ENCODE assay signal across 23 cellular contexts in genomic region chr20:32697608-32698007, GRCh38. TPM values are rescaled to one million over a fixed set of nuclear protein-coding genes. Genes with fewer than 3 reads are reported as not detected.
DNase-seq lines count a peak whose midpoint lies in the region; ATAC-seq and TF ChIP-seq lines count a peak whose summit lies in the region.
"Had no signal": no experiment of that assay in that cellular context is flagged by ENCODE, and none has a peak within 500 bp of the region (broad histone marks: within the 10 kb centered on the region; RNA-seq: fewer than 3 reads in every experiment).

No MANE protein-coding gene starts in this region.

- no peaks in the 10 kb centered on the region for H3K9me3 Mint-ChIP-seq in activated T-cell treated with anti-CD3 and anti-CD28 coated beads, Interleukin-2, amount 50 U/mL, for 24 hours
- no peaks in the 10 kb centered on the region for H3K9me3 Mint-ChIP-seq in activated T-cell treated with anti-CD3 and anti-CD28 coated beads, Interleukin-2, amount 50 U/mL, for 4 hours
- H3K9me3 Mint-ChIP-seq in endodermal cell: no peaks in the 10 kb centered on the region
- H3K9me3 Mint-ChIP-seq in type B pancreatic cell: no peaks in the 10 kb centered on the region
- H3K9me3 Mint-ChIP-seq: CD4-positive, alpha-beta T cell had no signal

- no peaks in the 10 kb centered on the region for H3K79me2 ChIP-seq in Karpas-422 (ENCODE audit: low read length)

- H2AFZ ChIP-seq in Karpas-422 (ENCODE audit: low read length): no peak overlapping the region

- H3K4me3 Mint-ChIP-seq in activated T-cell treated with anti-CD3 and anti-CD28 coated beads, Interleukin-2, amount 50 U/mL, for 24 hours: no peak overlapping the region
- H3K4me3 Mint-ChIP-seq in activated T-cell treated with anti-CD3 and anti-CD28 coated beads, Interleukin-2, amount 50 U/mL, for 4 hours: no peak overlapping the region
- no peak overlapping the region for H3K4me3 Mint-ChIP-seq in endodermal cell
- no peak overlapping the region for H3K4me3 Mint-ChIP-seq in type B pancreatic cell
- H3K4me3 Mint-ChIP-seq: CD4-positive, alpha-beta T cell had no signal

- no peak overlapping the region for H3K9ac ChIP-seq in endodermal cell (ENCODE audit: extremely low read depth, low read length, poor library complexity, severe bottlenecking)
- H3K9ac ChIP-seq in Karpas-422 (ENCODE audit: low read length): no peak overlapping the region

- no peaks in the 10 kb centered on the region for H3K27me3 Mint-ChIP-seq in activated T-cell treated with anti-CD3 and anti-CD28 coated beads, Interleukin-2, amount 50 U/mL, for 24 hours
- no peaks in the 10 kb centered on the region for H3K27me3 Mint-ChIP-seq in activated T-cell treated with anti-CD3 and anti-CD28 coated beads, Interleukin-2, amount 50 U/mL, for 4 hours (ENCODE audit: low read depth)
- no peaks in the 10 kb centered on the region for H3K27me3 Mint-ChIP-seq in endodermal cell (ENCODE audit: insufficient read depth)
- no peaks in the 10 kb centered on the region for H3K27me3 Mint-ChIP-seq in type B pancreatic cell
- H3K27me3 Mint-ChIP-seq: CD4-positive, alpha-beta T cell had no signal

- H3K27me3 ChIP-seq in Panc1 (ENCODE audit: control insufficient read depth, insufficient read depth, low read length): no peaks in the 10 kb centered on the region
- no peaks in the 10 kb centered on the region for H3K27me3 ChIP-seq in endodermal cell (ENCODE audit: control insufficient read depth, insufficient read depth, low read length, poor library complexity, severe bottlenecking)
- H3K27me3 ChIP-seq in Karpas-422 (ENCODE audit: low read length): no peaks in the 10 kb centered on the region

- H3K9me2 ChIP-seq in Karpas-422 (replicated peaks; ENCODE audit: insufficient read depth, low read length): no peaks in the 10 kb centered on the region

- no peak for DNase-seq in activated T-cell treated with anti-CD3 and anti-CD28 coated beads, Interleukin-2, amount 50 U/mL, for 24 hours
- no peak for DNase-seq in activated T-cell treated with anti-CD3 and anti-CD28 coated beads, Interleukin-2, amount 50 U/mL, for 4 hours
- DNase-seq in Panc1 (ENCODE audit: low read depth, low spot score) (no peak), endodermal cell (no peak), type B pancreatic cell (ENCODE audit: extremely low spot score, unreplicated experiment) (no peak), omental fat pad (ENCODE audit: low spot score) (no peak), Karpas-422 (no peak)
- DNase-seq: 8988T; Calu3; CD4-positive, alpha-beta T cell; EL; KBM-7; MV-4-11; NCI-H187; NCI-H226; NCI-H524; NCI-H82; OCI-M1; SHP77 had no signal

- POLR2A ChIA-PET in Panc1 (lab: Charles Lee): interaction anchor here (0.6 kb wide), 1 partner anchor 35 kb away, joined by 4 read pairs; no protein-coding TSS in a partner anchor

- H3K36me3 Mint-ChIP-seq in activated T-cell treated with anti-CD3 and anti-CD28 coated beads, Interleukin-2, amount 50 U/mL, for 24 hours (ENCODE audit: low read depth): peaks cover 34% of the 10 kb centered on the region
- H3K36me3 Mint-ChIP-seq in activated T-cell treated with anti-CD3 and anti-CD28 coated beads, Interleukin-2, amount 50 U/mL, for 4 hours (ENCODE audit: insufficient read depth): peaks cover 10% of the 10 kb centered on the region
- H3K36me3 Mint-ChIP-seq in endodermal cell (ENCODE audit: low read depth): peaks cover 51% of the 10 kb centered on the region
- H3K36me3 Mint-ChIP-seq in type B pancreatic cell: peaks cover 21% of the 10 kb centered on the region

- no peak overlapping the region for H3K4me2 ChIP-seq in Karpas-422 (ENCODE audit: low read depth, low read length, poor library complexity, severe bottlenecking)

- H3K36me3 ChIP-seq in Panc1 (ENCODE audit: control insufficient read depth, insufficient read depth, low read length) (no peaks in the 10 kb centered on the region), endodermal cell (ENCODE audit: control insufficient read depth, insufficient read depth, low read length) (peaks cover 9% of the 10 kb centered on the region), Karpas-422 (ENCODE audit: insufficient read depth, low read length) (no peaks in the 10 kb centered on the region)
- H3K36me3 ChIP-seq: HAP-1 had no signal

- H4K20me1 ChIP-seq in Karpas-422 (ENCODE audit: insufficient read depth, low read depth, low read length): no peaks in the 10 kb centered on the region

- TF ChIP-seq CTCF in Panc1 (IDR thresholded peaks at IDR 0.05) (no peak), endodermal cell (conservative IDR thresholded peaks at IDR 0.05) (no peak), type B pancreatic cell (conservative IDR thresholded peaks at IDR 0.05) (no peak), omental fat pad (IDR thresholded peaks at IDR 0.05) (no peak)

- H3K4me1 ChIP-seq in Panc1 (ENCODE audit: control insufficient read depth, insufficient read depth, low read length): no peaks in the 10 kb centered on the region
- H3K4me1 ChIP-seq in endodermal cell (ENCODE audit: control insufficient read depth, insufficient read depth, low read length): no peaks in the 10 kb centered on the region
- no peaks in the 10 kb centered on the region for H3K4me1 ChIP-seq in Karpas-422 (ENCODE audit: low read length)
- H3K4me1 ChIP-seq: HAP-1 had no signal

- intact Hi-C loops in Panc1 (cut with micrococcal nuclease; ENCODE audit: unreplicated experiment): no loop called here

- H3K27ac ChIP-seq in Panc1 (ENCODE audit: low read length): no peak overlapping the region
- H3K27ac ChIP-seq in endodermal cell (ENCODE audit: low read depth, low read length): no peak overlapping the region
- no peak overlapping the region for H3K27ac ChIP-seq in Karpas-422 (ENCODE audit: low read length)
- H3K27ac ChIP-seq: SK-N-MC had no signal

- no peak for ATAC-seq in activated T-cell treated with anti-CD3 and anti-CD28 coated beads, Interleukin-2, amount 50 U/mL, for 4 hours
- ATAC-seq in Panc1 (peak; percentile 48), GM21786 (IDR thresholded peaks at IDR 0.05; ENCODE audit: unreplicated experiment) (no peak), omental fat pad (ENCODE audit: low FRiP score) (no peak)

- H3K27ac Mint-ChIP-seq in activated T-cell treated with anti-CD3 and anti-CD28 coated beads, Interleukin-2, amount 50 U/mL, for 24 hours: peak overlapping the region; percentile 26
- H3K27ac Mint-ChIP-seq in endodermal cell (peak overlapping the region; percentile 75), type B pancreatic cell (peak overlapping the region; percentile 69)
- H3K27ac Mint-ChIP-seq: CD4-positive, alpha-beta T cell had no signal

- H3K9me3 ChIP-seq in Panc1 (ENCODE audit: control insufficient read depth, insufficient read depth, low read depth, low read length): no peaks in the 10 kb centered on the region
- H3K9me3 ChIP-seq in endodermal cell (ENCODE audit: control insufficient read depth, low read length): no peaks in the 10 kb centered on the region
- H3K9me3 ChIP-seq in Karpas-422 (ENCODE audit: low read length): no peaks in the 10 kb centered on the region
- H3K9me3 ChIP-seq: HAP-1 had no signal

- H3K4me3 ChIP-seq in Panc1 (ENCODE audit: low read depth in 2 of 2, low read length in 2 of 2): no peak overlapping the region
- H3K4me3 ChIP-seq in endodermal cell (ENCODE audit: low read length): no peak overlapping the region
- H3K4me3 ChIP-seq in Karpas-422 (ENCODE audit: low read length): no peak overlapping the region
- H3K4me3 ChIP-seq: HAP-1, SK-N-MC had no signal

- 91 to 100% methylated on average over 2 to 3 of the region's 3 CpGs for WGBS in endodermal cell (ENCODE audit: insufficient coverage in 1 of 2, insufficient read length in 1 of 2), 2 experiments

- CTCF ChIA-PET in Panc1 (lab: Charles Lee): no interaction called here

- H3K4me1 Mint-ChIP-seq in activated T-cell treated with anti-CD3 and anti-CD28 coated beads, Interleukin-2, amount 50 U/mL, for 24 hours (ENCODE audit: low read depth): no peaks in the 10 kb centered on the region
- no peaks in the 10 kb centered on the region for H3K4me1 Mint-ChIP-seq in activated T-cell treated with anti-CD3 and anti-CD28 coated beads, Interleukin-2, amount 50 U/mL, for 4 hours (ENCODE audit: low read depth)
- peaks cover 15% of the 10 kb centered on the region for H3K4me1 Mint-ChIP-seq in endodermal cell
- H3K4me1 Mint-ChIP-seq in type B pancreatic cell (ENCODE audit: unreplicated experiment): peaks cover 15% of the 10 kb centered on the region

- in situ Hi-C loops in Panc1 (cut with HindIII; ENCODE audit: low pct_unique_long_range_greater_than_20kb, low sequenced_read_pairs): no loop called here

- no TSS peak for BruUV-seq in Panc1 (replicated peaks; lab: Mats Ljungman, UMichigan)

RNA-seq across cellular contexts. Expression of gene C20orf203, which starts 23.9 kb away (rescaled TPM):
- not detected for total RNA-seq in activated T-cell treated with anti-CD3 and anti-CD28 coated beads, Interleukin-2, amount 50 U/mL, for 4 hours
- total RNA-seq in Panc1 (2021; ENCODE audit: unreplicated experiment): not detected
- not detected for polyA plus RNA-seq in Panc1 (2012; ENCODE audit: insufficient read length)
- total RNA-seq in endodermal cell: under 1 TPM; 0.18 to 0.24 TPM
- polyA plus RNA-seq in endodermal cell (2013, experiment 1 of 2): 0.28 TPM
- polyA plus RNA-seq in endodermal cell (2013, experiment 2 of 2): 0.41 TPM
- total RNA-seq in type B pancreatic cell (ENCODE audit: low replicate concordance): 0.07 and 0.10 TPM in 2 replicates
- under 1 TPM in 2 of 4 donors, not detected in 2; 0.09 to 0.47 TPM for total RNA-seq in omental fat pad
- not detected in 2 replicates for total RNA-seq in Karpas-422 (2014; rRNA removed; shearing (Covaris generic); ENCODE audit: low replicate concordance)
- total RNA-seq: Calu3, RPMI7951 had no signal

RNA-seq across cellular contexts. Expression of gene COMMD7, which starts 45.7 kb away (rescaled TPM):
- 10 to 100 TPM; 23.3 to 27.5 (median 25.7) TPM for total RNA-seq in activated T-cell treated with anti-CD3 and anti-CD28 coated beads, Interleukin-2, amount 50 U/mL, for 4 hours
- total RNA-seq in Panc1 (2021; ENCODE audit: unreplicated experiment) (24.8 TPM), endodermal cell (10 to 100 TPM; 21.2 to 49.2 TPM), type B pancreatic cell (ENCODE audit: low replicate concordance) (72.3 and 82.3 TPM in 2 replicates), omental fat pad (10 to 100 TPM; 19.3 to 20.6 (median 19.8) TPM)
- 23.3 TPM for polyA plus RNA-seq in Panc1 (2012; ENCODE audit: insufficient read length)
- polyA plus RNA-seq in endodermal cell (2013, experiment 1 of 2): 43.4 TPM
- polyA plus RNA-seq in endodermal cell (2013, experiment 2 of 2): 41.9 TPM
- total RNA-seq in Karpas-422 (2014; rRNA removed; shearing (Covaris generic); ENCODE audit: low replicate concordance): 16.7 and 20.5 TPM in 2 replicates
